Comparison of ENCODE assay signal across 1 cellular context in the genomic region with DNA sequence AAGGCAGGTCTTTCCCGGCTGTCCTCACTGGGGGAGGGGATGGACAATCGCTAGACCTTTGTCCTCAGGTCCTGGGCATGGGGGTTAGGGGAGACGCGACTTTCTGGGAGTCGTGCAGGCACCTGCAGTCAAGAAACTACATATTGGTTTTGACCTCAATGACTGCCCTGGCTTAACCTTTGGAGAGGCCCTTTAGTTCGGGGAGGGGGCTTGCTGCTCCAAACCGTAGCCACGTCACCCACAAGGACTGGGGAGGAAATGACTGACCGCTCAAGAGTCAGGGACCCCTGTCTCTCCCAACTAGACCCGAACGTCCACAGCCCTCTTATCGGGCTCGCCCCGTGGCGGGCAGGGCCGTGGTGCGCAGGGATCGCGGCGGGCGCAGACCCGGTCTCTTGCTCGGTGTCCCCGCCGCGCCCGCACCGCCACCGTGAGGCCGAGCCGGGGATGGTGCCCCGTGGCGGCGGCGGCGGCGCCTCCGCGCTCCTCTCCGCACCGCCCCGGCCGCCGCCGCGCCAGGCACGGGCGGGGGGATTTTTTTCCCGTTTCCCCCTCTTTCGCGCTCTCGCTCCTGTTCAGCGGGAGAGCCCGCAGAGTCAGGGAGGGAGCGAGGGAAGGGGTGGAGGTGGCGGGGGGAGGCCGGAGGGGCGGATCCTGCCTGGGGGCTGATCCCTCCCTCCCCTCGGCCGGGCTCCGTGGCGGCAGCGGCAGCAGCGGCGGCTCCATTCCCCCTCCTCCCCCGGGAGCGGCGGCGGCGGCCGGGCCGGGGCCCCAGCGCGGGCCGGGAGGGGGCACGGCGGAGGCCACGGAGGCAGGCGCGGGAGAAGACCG.
TF ChIP-seq lines count a peak whose summit lies in the region.

A gene (plus strand): TSS at position 696 of the 831 bp plus-strand sequence. CDS start 3,579 bp downstream, outside the sequence.

TF ChIP-seq in K562, 482 proteins besides CTCF, POLR2A, EP300 and RAD21 (continued from another document and continues in another):
- TF ChIP-seq, protein P1, sequence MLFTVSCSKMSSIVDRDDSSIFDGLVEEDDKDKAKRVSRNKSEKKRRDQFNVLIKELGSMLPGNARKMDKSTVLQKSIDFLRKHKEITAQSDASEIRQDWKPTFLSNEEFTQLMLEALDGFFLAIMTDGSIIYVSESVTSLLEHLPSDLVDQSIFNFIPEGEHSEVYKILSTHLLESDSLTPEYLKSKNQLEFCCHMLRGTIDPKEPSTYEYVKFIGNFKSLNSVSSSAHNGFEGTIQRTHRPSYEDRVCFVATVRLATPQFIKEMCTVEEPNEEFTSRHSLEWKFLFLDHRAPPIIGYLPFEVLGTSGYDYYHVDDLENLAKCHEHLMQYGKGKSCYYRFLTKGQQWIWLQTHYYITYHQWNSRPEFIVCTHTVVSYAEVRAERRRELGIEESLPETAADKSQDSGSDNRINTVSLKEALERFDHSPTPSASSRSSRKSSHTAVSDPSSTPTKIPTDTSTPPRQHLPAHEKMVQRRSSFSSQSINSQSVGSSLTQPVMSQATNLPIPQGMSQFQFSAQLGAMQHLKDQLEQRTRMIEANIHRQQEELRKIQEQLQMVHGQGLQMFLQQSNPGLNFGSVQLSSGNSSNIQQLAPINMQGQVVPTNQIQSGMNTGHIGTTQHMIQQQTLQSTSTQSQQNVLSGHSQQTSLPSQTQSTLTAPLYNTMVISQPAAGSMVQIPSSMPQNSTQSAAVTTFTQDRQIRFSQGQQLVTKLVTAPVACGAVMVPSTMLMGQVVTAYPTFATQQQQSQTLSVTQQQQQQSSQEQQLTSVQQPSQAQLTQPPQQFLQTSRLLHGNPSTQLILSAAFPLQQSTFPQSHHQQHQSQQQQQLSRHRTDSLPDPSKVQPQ (CRISPR knock-in tag; IDR thresholded peaks at IDR 0.05; ENCODE audit: borderline replicate concordance) = no peak
- TF ChIP-seq ZNF764 (CRISPR knock-in tag; IDR thresholded peaks at IDR 0.05; ENCODE audit: low read depth) (no peak), FOSL1 (tag; conservative IDR thresholded peaks at IDR 0.05) (0 out of 2 replicates have a peak, but pooled peaks have one; percentile 46), SIN3B (IDR thresholded peaks at IDR 0.05; ENCODE audit: low read depth) (peak; percentile 45; the same call in 1 of the 2 replicates), DPF2 (IDR thresholded peaks at IDR 0.05) (peak; percentile 61; the same call in 1 of the 2 replicates), SRSF3 (IDR thresholded peaks at IDR 0.05; ENCODE audit: insufficient read depth, low read length) (no peak), NCOA1 (IDR thresholded peaks at IDR 0.05; ENCODE audit: low read depth) (no peak), TCFL5 (CRISPR knock-in tag; conservative IDR thresholded peaks at IDR 0.05) (no peak), HMG20A (CRISPR knock-in tag; conservative IDR thresholded peaks at IDR 0.05) (no peak), ZFX (CRISPR knock-in tag; IDR thresholded peaks at IDR 0.05) (peak; percentile 63), EP400 (IDR thresholded peaks at IDR 0.05) (no peak), MAFK (IDR thresholded peaks at IDR 0.05; ENCODE audit: low read length) (no peak), ZNF316 (IDR thresholded peaks at IDR 0.05) (no peak), NCOA6 (IDR thresholded peaks at IDR 0.05) (no peak), RBM15 (IDR thresholded peaks at IDR 0.05; ENCODE audit: insufficient read depth, low read length) (no peak), RBBP5 (IDR thresholded peaks at IDR 0.05; ENCODE audit: borderline replicate concordance, insufficient read depth, low read length, poor library complexity, severe bottlenecking) (peak; percentile 70), ZFP30 (CRISPR knock-in tag; IDR thresholded peaks at IDR 0.05; ENCODE audit: borderline replicate concordance) (no peak), BCOR (IDR thresholded peaks at IDR 0.05) (peak; percentile 33; the same call in 1 of the 2 replicates), SREBF2 (CRISPR knock-in tag; IDR thresholded peaks at IDR 0.05) (no peak), CREB1 (IDR thresholded peaks at IDR 0.05) (no peak), CREB1 (CRISPR knock-in tag; IDR thresholded peaks at IDR 0.05) (0 out of 2 replicates have a peak, but pooled peaks have one; percentile 29), RNF2 (IDR thresholded peaks at IDR 0.05) (no peak), PTBP1 (IDR thresholded peaks at IDR 0.05; ENCODE audit: low read depth, low read length) (no peak), ZNF668 (CRISPR knock-in tag; IDR thresholded peaks at IDR 0.05) (no peak), SUPT5H (IDR thresholded peaks at IDR 0.05) (no peak), NEUROD1 (IDR thresholded peaks at IDR 0.05; ENCODE audit: borderline replicate concordance, low read depth, low read length, partially characterized antibody) (peak; percentile 25), RB1 (IDR thresholded peaks at IDR 0.05; ENCODE audit: low read depth) (peak; percentile 90), HDGF (IDR thresholded peaks at IDR 0.05) (no peak), MEIS2 (IDR thresholded peaks at IDR 0.05; ENCODE audit: partially characterized antibody) (peak; percentile 2), PCBP1 (IDR thresholded peaks at IDR 0.05; ENCODE audit: low read depth, low read length, poor library complexity, severe bottlenecking) (peak; percentile 82)
- TF ChIP-seq, protein P2, sequence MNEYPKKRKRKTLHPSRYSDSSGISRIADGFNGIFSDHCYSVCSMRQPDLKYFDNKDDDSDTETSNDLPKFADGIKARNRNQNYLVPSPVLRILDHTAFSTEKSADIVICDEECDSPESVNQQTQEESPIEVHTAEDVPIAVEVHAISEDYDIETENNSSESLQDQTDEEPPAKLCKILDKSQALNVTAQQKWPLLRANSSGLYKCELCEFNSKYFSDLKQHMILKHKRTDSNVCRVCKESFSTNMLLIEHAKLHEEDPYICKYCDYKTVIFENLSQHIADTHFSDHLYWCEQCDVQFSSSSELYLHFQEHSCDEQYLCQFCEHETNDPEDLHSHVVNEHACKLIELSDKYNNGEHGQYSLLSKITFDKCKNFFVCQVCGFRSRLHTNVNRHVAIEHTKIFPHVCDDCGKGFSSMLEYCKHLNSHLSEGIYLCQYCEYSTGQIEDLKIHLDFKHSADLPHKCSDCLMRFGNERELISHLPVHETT (CRISPR knock-in tag; conservative IDR thresholded peaks at IDR 0.05 in 1 of 2, IDR thresholded peaks at IDR 0.05 in 1 of 2) = peak in 1 of 2 experiments; percentile 97; a peak in 2 of 4 replicates
- TF ChIP-seq, protein P3, sequence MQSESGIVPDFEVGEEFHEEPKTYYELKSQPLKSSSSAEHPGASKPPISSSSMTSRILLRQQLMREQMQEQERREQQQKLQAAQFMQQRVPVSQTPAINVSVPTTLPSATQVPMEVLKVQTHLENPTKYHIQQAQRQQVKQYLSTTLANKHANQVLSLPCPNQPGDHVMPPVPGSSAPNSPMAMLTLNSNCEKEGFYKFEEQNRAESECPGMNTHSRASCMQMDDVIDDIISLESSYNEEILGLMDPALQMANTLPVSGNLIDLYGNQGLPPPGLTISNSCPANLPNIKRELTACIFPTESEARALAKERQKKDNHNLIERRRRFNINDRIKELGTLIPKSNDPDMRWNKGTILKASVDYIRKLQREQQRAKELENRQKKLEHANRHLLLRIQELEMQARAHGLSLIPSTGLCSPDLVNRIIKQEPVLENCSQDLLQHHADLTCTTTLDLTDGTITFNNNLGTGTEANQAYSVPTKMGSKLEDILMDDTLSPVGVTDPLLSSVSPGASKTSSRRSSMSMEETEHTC (IDR thresholded peaks at IDR 0.05) = no peak
- TF ChIP-seq, protein P4, sequence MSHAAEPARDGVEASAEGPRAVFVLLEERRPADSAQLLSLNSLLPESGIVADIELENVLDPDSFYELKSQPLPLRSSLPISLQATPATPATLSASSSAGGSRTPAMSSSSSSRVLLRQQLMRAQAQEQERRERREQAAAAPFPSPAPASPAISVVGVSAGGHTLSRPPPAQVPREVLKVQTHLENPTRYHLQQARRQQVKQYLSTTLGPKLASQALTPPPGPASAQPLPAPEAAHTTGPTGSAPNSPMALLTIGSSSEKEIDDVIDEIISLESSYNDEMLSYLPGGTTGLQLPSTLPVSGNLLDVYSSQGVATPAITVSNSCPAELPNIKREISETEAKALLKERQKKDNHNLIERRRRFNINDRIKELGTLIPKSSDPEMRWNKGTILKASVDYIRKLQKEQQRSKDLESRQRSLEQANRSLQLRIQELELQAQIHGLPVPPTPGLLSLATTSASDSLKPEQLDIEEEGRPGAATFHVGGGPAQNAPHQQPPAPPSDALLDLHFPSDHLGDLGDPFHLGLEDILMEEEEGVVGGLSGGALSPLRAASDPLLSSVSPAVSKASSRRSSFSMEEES (CRISPR knock-in tag; IDR thresholded peaks at IDR 0.05) = no peak
- TF ChIP-seq, protein P5, sequence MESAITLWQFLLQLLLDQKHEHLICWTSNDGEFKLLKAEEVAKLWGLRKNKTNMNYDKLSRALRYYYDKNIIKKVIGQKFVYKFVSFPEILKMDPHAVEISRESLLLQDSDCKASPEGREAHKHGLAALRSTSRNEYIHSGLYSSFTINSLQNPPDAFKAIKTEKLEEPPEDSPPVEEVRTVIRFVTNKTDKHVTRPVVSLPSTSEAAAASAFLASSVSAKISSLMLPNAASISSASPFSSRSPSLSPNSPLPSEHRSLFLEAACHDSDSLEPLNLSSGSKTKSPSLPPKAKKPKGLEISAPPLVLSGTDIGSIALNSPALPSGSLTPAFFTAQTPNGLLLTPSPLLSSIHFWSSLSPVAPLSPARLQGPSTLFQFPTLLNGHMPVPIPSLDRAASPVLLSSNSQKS (CRISPR knock-in tag; IDR thresholded peaks at IDR 0.05) = no peak
- TF ChIP-seq, protein P6, sequence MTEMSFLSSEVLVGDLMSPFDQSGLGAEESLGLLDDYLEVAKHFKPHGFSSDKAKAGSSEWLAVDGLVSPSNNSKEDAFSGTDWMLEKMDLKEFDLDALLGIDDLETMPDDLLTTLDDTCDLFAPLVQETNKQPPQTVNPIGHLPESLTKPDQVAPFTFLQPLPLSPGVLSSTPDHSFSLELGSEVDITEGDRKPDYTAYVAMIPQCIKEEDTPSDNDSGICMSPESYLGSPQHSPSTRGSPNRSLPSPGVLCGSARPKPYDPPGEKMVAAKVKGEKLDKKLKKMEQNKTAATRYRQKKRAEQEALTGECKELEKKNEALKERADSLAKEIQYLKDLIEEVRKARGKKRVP (CRISPR knock-in tag; IDR thresholded peaks at IDR 0.05) = peak; percentile 4; the same call in 1 of the 2 replicates
- TF ChIP-seq, protein P7, sequence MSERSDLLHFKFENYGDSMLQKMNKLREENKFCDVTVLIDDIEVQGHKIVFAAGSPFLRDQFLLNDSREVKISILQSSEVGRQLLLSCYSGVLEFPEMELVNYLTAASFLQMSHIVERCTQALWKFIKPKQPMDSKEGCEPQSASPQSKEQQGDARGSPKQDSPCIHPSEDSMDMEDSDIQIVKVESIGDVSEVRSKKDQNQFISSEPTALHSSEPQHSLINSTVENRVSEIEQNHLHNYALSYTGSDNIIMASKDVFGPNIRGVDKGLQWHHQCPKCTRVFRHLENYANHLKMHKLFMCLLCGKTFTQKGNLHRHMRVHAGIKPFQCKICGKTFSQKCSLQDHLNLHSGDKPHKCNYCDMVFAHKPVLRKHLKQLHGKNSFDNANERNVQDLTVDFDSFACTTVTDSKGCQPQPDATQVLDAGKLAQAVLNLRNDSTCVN (CRISPR knock-in tag; IDR thresholded peaks at IDR 0.05) = no peak
- TF ChIP-seq, protein P8, sequence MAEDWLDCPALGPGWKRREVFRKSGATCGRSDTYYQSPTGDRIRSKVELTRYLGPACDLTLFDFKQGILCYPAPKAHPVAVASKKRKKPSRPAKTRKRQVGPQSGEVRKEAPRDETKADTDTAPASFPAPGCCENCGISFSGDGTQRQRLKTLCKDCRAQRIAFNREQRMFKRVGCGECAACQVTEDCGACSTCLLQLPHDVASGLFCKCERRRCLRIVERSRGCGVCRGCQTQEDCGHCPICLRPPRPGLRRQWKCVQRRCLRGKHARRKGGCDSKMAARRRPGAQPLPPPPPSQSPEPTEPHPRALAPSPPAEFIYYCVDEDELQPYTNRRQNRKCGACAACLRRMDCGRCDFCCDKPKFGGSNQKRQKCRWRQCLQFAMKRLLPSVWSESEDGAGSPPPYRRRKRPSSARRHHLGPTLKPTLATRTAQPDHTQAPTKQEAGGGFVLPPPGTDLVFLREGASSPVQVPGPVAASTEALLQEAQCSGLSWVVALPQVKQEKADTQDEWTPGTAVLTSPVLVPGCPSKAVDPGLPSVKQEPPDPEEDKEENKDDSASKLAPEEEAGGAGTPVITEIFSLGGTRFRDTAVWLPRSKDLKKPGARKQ (CRISPR knock-in tag; IDR thresholded peaks at IDR 0.05) = no peak
- TF ChIP-seq, protein P9, sequence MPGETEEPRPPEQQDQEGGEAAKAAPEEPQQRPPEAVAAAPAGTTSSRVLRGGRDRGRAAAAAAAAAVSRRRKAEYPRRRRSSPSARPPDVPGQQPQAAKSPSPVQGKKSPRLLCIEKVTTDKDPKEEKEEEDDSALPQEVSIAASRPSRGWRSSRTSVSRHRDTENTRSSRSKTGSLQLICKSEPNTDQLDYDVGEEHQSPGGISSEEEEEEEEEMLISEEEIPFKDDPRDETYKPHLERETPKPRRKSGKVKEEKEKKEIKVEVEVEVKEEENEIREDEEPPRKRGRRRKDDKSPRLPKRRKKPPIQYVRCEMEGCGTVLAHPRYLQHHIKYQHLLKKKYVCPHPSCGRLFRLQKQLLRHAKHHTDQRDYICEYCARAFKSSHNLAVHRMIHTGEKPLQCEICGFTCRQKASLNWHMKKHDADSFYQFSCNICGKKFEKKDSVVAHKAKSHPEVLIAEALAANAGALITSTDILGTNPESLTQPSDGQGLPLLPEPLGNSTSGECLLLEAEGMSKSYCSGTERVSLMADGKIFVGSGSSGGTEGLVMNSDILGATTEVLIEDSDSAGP (CRISPR knock-in tag; IDR thresholded peaks at IDR 0.05) = no peak
- TF ChIP-seq, protein P10, sequence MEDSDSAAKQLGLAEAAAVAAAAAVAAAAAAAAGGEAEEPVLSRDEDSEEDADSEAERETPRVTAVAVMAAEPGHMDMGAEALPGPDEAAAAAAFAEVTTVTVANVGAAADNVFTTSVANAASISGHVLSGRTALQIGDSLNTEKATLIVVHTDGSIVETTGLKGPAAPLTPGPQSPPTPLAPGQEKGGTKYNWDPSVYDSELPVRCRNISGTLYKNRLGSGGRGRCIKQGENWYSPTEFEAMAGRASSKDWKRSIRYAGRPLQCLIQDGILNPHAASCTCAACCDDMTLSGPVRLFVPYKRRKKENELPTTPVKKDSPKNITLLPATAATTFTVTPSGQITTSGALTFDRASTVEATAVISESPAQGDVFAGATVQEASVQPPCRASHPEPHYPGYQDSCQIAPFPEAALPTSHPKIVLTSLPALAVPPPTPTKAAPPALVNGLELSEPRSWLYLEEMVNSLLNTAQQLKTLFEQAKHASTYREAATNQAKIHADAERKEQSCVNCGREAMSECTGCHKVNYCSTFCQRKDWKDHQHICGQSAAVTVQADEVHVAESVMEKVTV (CRISPR knock-in tag; IDR thresholded peaks at IDR 0.05) = no peak
- TF ChIP-seq, protein P11, sequence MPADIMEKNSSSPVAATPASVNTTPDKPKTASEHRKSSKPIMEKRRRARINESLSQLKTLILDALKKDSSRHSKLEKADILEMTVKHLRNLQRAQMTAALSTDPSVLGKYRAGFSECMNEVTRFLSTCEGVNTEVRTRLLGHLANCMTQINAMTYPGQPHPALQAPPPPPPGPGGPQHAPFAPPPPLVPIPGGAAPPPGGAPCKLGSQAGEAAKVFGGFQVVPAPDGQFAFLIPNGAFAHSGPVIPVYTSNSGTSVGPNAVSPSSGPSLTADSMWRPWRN (IDR thresholded peaks at IDR 0.05; ENCODE audit: low read depth) = no peak
- TF ChIP-seq, protein P12, sequence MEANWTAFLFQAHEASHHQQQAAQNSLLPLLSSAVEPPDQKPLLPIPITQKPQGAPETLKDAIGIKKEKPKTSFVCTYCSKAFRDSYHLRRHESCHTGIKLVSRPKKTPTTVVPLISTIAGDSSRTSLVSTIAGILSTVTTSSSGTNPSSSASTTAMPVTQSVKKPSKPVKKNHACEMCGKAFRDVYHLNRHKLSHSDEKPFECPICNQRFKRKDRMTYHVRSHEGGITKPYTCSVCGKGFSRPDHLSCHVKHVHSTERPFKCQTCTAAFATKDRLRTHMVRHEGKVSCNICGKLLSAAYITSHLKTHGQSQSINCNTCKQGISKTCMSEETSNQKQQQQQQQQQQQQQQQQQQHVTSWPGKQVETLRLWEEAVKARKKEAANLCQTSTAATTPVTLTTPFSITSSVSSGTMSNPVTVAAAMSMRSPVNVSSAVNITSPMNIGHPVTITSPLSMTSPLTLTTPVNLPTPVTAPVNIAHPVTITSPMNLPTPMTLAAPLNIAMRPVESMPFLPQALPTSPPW (CRISPR knock-in tag; IDR thresholded peaks at IDR 0.05) = peak; percentile 96
